In genomic region chr11:11621881-11622706, GRCh38 we compare ENCODE assay signal across 8 cellular contexts. TPM values are rescaled to one million over a fixed set of nuclear protein-coding genes. Genes with fewer than 3 reads are reported as not detected.
DNase-seq lines count a peak whose midpoint lies in the region; ATAC-seq and TF ChIP-seq lines count a peak whose summit lies in the region.

GALNT18 (minus strand) TSS chr11:11622005.

- peak; percentile 74 for DNase-seq in NCI-H2029 treated with DMSO at 0.1 percent for 48 hours (lab: John Stamatoyannopoulos, UW)
- DNase-seq in UCSD-AML1 (lab: John Stamatoyannopoulos, UW; ENCODE audit: unreplicated experiment) = peak; percentile 94
- peak; percentile 91 to 92 for DNase-seq in breast epithelium (ENCODE audit: low spot score in 2 of 2)

- H3K27me3 ChIP-seq in breast epithelium (no peaks in the 10 kb centered on the region), skeletal muscle tissue (ENCODE audit: control insufficient read depth in 3 of 3, insufficient read depth in 3 of 3, low read length in 3 of 3) (no peaks in the 10 kb centered on the region)

- intact Hi-C loops in breast epithelium (cut with DNase I; ENCODE audit: low total_unique reads) = no loop called here

- H3K4me1 ChIP-seq in breast epithelium = no peaks in the 10 kb centered on the region
- H3K4me1 ChIP-seq in skeletal muscle tissue (ENCODE audit: control insufficient read depth in 3 of 3, insufficient read depth in 3 of 3, low read length in 3 of 3) = peaks cover 18 to 24% (median 23%) of the 10 kb centered on the region in 3 donors

- TF ChIP-seq CTCF in 22Rv1 (IDR thresholded peaks at IDR 0.05) (peak; percentile 52), breast epithelium (IDR thresholded peaks at IDR 0.05) (peak in 2 of 3 donors; percentile 31 to 34)

- ATAC-seq in GM18519 (IDR thresholded peaks at IDR 0.05; ENCODE audit: low FRiP score, unreplicated experiment) (peak; percentile 92), HG03025 (IDR thresholded peaks at IDR 0.05; ENCODE audit: low FRiP score, unreplicated experiment) (peak; percentile 96)

- TF ChIP-seq POLR2A in breast epithelium (IDR thresholded peaks at IDR 0.05) = no peak

- H3K36me3 ChIP-seq in breast epithelium (no peaks in the 10 kb centered on the region), skeletal muscle tissue (ENCODE audit: control insufficient read depth in 3 of 3, insufficient read depth in 3 of 3, low read length in 3 of 3) (no peaks in the 10 kb centered on the region)

- H3K4me3 ChIP-seq in breast epithelium (peak within 1 kb of the TSS; percentile 58 to 76 (median 66)), iPS-18c (ENCODE audit: insufficient read depth, low read depth, low read length) (peak within 1 kb of the TSS; percentile 49), skeletal muscle tissue (ENCODE audit: low read length in 3 of 3) (peak within 1 kb of the TSS; percentile 82 to 91 (median 89))

- H3K9me3 ChIP-seq in breast epithelium = no peaks in the 10 kb centered on the region
- no peaks in the 10 kb centered on the region for H3K9me3 ChIP-seq in iPS-18c (ENCODE audit: control insufficient read depth, insufficient read depth, low read length)
- H3K9me3 ChIP-seq in skeletal muscle tissue (ENCODE audit: control insufficient read depth in 3 of 3, low read length in 3 of 3) = no peaks in the 10 kb centered on the region

- H3K27ac ChIP-seq in 22Rv1 (peak within 1 kb of the TSS; percentile 70), breast epithelium (peak within 1 kb of the TSS; percentile 69 to 74), skeletal muscle tissue (ENCODE audit: low read depth, low read length) (peak within 1 kb of the TSS; percentile 55)

- H3K9ac ChIP-seq in skeletal muscle tissue (ENCODE audit: low read depth in 1 of 3, low read length in 3 of 3) = peak within 1 kb of the TSS; percentile 76 to 85 (median 76)

RNA-seq across cellular contexts. Expression of gene GALNT18, which starts in this region (rescaled TPM):
- total RNA-seq in breast epithelium (10 to 100 TPM; 14.7 to 25.9 (median 16.4) TPM), skeletal muscle tissue (9.4 TPM)

Comparison
In these comparisons a context has a peak if more than half of its experiments do, and no peak if none do; other contexts are left out.
1. Peak in every context shown above with its lines: DNase-seq, ATAC-seq, H3K4me3 ChIP-seq and H3K27ac ChIP-seq.